Comparison of ENCODE assay signal across 30 cellular contexts in genomic region chr4:113827285-113827684, GRCh38.
DNase-seq lines count a peak whose midpoint lies in the region; ATAC-seq, FAIRE-seq and TF ChIP-seq lines count a peak whose summit lies in the region.
"Had no signal": no experiment of that assay in that cellular context is flagged by ENCODE, and none has a peak within 500 bp of the region (broad histone marks: within the 10 kb centered on the region; RNA-seq: fewer than 3 reads in every experiment).

No MANE protein-coding gene starts in this region.

- peaks cover 28% of the 10 kb centered on the region for H3K4me1 ChIP-seq in adipocyte (ENCODE audit: control insufficient read depth, insufficient read depth, low read length)
- H3K4me1 ChIP-seq in spleen = peaks cover 4 to 41% (median 17%) of the 10 kb centered on the region in 6 donors
- H3K4me1 ChIP-seq: A549, colonic mucosa, stomach had no signal

- TF ChIP-seq POLR2A in GM12891 (IDR thresholded peaks at IDR 0.05; ENCODE audit: low read depth, low read length) = no peak
- TF ChIP-seq POLR2A in spleen (IDR thresholded peaks at IDR 0.05) = no peak

- no peak overlapping the region for H3K9ac ChIP-seq in adipocyte (ENCODE audit: low read length)
- H3K9ac ChIP-seq: BLaER1 had no signal

- FAIRE-seq in GM12891 (lab: Jason Lieb, UNC) = peak; percentile 71
- FAIRE-seq: A549, bronchial epithelial cell had no signal

- ATAC-seq in GM21515 (IDR thresholded peaks at IDR 0.05; ENCODE audit: unreplicated experiment) = no peak
- ATAC-seq in GM21447 (IDR thresholded peaks at IDR 0.05; ENCODE audit: unreplicated experiment) = no peak
- ATAC-seq: A549, Panc1 had no signal

- H3K27me3 ChIP-seq in adipocyte (replicated peaks; ENCODE audit: control insufficient read depth, insufficient read depth, low read length) = no peaks in the 10 kb centered on the region
- H3K27me3 ChIP-seq in spleen (replicated peaks in 1 of 7) = no peaks in the 10 kb centered on the region
- H3K27me3 ChIP-seq: BLaER1, colonic mucosa, esophagus muscularis mucosa, stomach, tibial artery had no signal

- H3K9me3 ChIP-seq in adipocyte (ENCODE audit: control insufficient read depth, low read length) = no peaks in the 10 kb centered on the region
- no peaks in the 10 kb centered on the region for H3K9me3 ChIP-seq in spleen
- H3K9me3 ChIP-seq: A549, BLaER1, colonic mucosa, esophagus muscularis mucosa, stomach, tibial artery had no signal

- intact Hi-C loops in spleen (cut with DNase I; ENCODE audit: low total_unique reads) = no loop called here

- no peak for TF ChIP-seq CTCF in foreskin fibroblast (IDR thresholded peaks at IDR 0.05; ENCODE audit: low read depth, low read length)
- TF ChIP-seq CTCF in GM10248 (IDR thresholded peaks at IDR 0.05; ENCODE audit: control extremely low read depth, extremely low read depth, low read depth, missing control alignments) = no peak
- TF ChIP-seq CTCF in spleen (IDR thresholded peaks at IDR 0.05 in 8 of 11, conservative IDR thresholded peaks at IDR 0.05 in 3 of 11) = no peak

- peak; percentile 14 for DNase-seq in AG08396 (ENCODE audit: low spot score)
- DNase-seq in GM12891 (ENCODE audit: insufficient read length, low spot score) = no peak
- peak; percentile 27 for DNase-seq in adipocyte (ENCODE audit: low read depth)
- DNase-seq in foreskin fibroblast = peak; percentile 61 to 77
- DNase-seq in GM10248 (ENCODE audit: extremely low spot score) = no peak
- no peak for DNase-seq in spleen
- DNase-seq: activated CD4-positive, alpha-beta T cell treated with anti-CD3 and anti-CD28 coated beads, Interleukin-2, amount 50 U/mL, for 48 hours; activated naive CD4-positive, alpha-beta T cell treated with Interleukin-2 at 50 U/mL for 16 hours; colonic mucosa; DMS53; endodermal cell; GF-D8; GOT3; islet precursor cell; naive B cell; NCI-H1694 treated with DMSO at 0.1 percent for 48 hours; NCI-H2171; NCI-H524; NK-92 treated with Interleukin-12 subunit alpha and Interleukin-12 subunit beta, amount 100 ng/mL, for 24 hours; nucleus accumbens; stomach; tibial artery had no signal

- POLR2A ChIA-PET in GM10248 (lab: Yijun Ruan, JAX) = no interaction called here

- CTCF ChIA-PET in GM10248 (lab: Yijun Ruan, JAX) = interaction anchor here (1.3 to 1.4 kb wide), 2 partner anchors 12 to 45 kb away, joined by 3 to 5 read pairs; no protein-coding TSS in a partner anchor

- H3K27ac ChIP-seq in spleen = no peak overlapping the region
- H3K27ac ChIP-seq: A549, BLaER1, colonic mucosa, esophagus muscularis mucosa, HL-60, stomach, tibial artery had no signal

- 77 to 92% (median 85%) methylated on average over 2 of the region's 2 CpGs for WGBS in spleen, 5 donors

- H3K4me3 ChIP-seq in adipocyte (ENCODE audit: low read length) = no peak overlapping the region
- H3K4me3 ChIP-seq in foreskin fibroblast (ENCODE audit: low read depth in 1 of 2, low read length in 2 of 2) = no peak overlapping the region
- H3K4me3 ChIP-seq in spleen = no peak overlapping the region
- H3K4me3 ChIP-seq: A549, BLaER1, colonic mucosa, esophagus muscularis mucosa, stomach, tibial artery had no signal

- no peaks in the 10 kb centered on the region for H3K36me3 ChIP-seq in adipocyte (ENCODE audit: control insufficient read depth, insufficient read depth, low read length, severe bottlenecking)
- no peaks in the 10 kb centered on the region for H3K36me3 ChIP-seq in spleen
- H3K36me3 ChIP-seq: BLaER1, colonic mucosa, esophagus muscularis mucosa, stomach, tibial artery had no signal

TF ChIP-seq in GM12891, 5 proteins besides CTCF, POLR2A, EP300 and RAD21:
- no peak for TF ChIP-seq POU2F2 (IDR thresholded peaks at IDR 0.05; ENCODE audit: low read depth, low read length)
- TF ChIP-seq TAF1 (IDR thresholded peaks at IDR 0.05; ENCODE audit: low read depth, low read length) = no peak
- TF ChIP-seq POLR2AphosphoS5 (IDR thresholded peaks at IDR 0.05; ENCODE audit: low read depth, low read length) = no peak
- no peak for TF ChIP-seq PAX5 (IDR thresholded peaks at IDR 0.05; ENCODE audit: insufficient read depth, low read length, severe bottlenecking)
- no peak for TF ChIP-seq SPI1 (IDR thresholded peaks at IDR 0.05; ENCODE audit: low read depth, low read length)

Comparison
In these comparisons a context has a peak if more than half of its experiments do, and no peak if none do; other contexts are left out.
1. DNase-seq: peak in AG08396 (single experiment), adipocyte (single experiment) and foreskin fibroblast (2 of 2); none in GM12891 (single experiment), GM10248 (single experiment) and spleen (single experiment).